In genomic region chr22:34380532-34380931, GRCh38 we compare ENCODE assay signal across 21 cellular contexts.
"Had no signal": no experiment of that assay in that cellular context is flagged by ENCODE, and none has a peak within 500 bp of the region (broad histone marks: within the 10 kb centered on the region; RNA-seq: fewer than 3 reads in every experiment).

No MANE protein-coding gene starts in this region.

- DNase-seq: colonic mucosa; cortex of kidney; dermis blood vessel endothelial cell; dorsolateral prefrontal cortex; effector CD4-positive, alpha-beta T cell; effector CD8-positive, alpha-beta T cell; effector memory CD4-positive, alpha-beta T cell; effector memory CD8-positive, alpha-beta T cell; endodermal cell; erythroblast; esophagus squamous epithelium; foreskin fibroblast; foreskin keratinocyte; foreskin melanocyte; gastrocnemius medialis; glutamatergic neuron; head of caudate nucleus; heart left ventricle; heart right ventricle had no signal

- ATAC-seq: effector memory CD8-positive, alpha-beta T cell; esophagus mucosa; foreskin keratinocyte; gastrocnemius medialis; gastroesophageal sphincter; heart left ventricle; heart right ventricle had no signal
